In genomic region chr1:166040635-166041034, GRCh38 we compare ENCODE assay signal across 21 cellular contexts.
"Had no signal": no experiment of that assay in that cellular context is flagged by ENCODE, and none has a peak within 500 bp of the region (broad histone marks: within the 10 kb centered on the region; RNA-seq: fewer than 3 reads in every experiment).

No MANE protein-coding gene starts in this region.

- H3K9me3 ChIP-seq: breast epithelium, esophagus squamous epithelium, gastroesophageal sphincter, transverse colon had no signal

- H3K36me3 Mint-ChIP-seq: activated naive CD8-positive, alpha-beta T cell treated with anti-CD3 and anti-CD28 coated beads, Interleukin-2, amount 10 ng/mL, durations not matched to agents 7 days and 5 days; stimulated activated memory B cell treated with anti-CD40 and anti-IgM and Interleukin-4, amounts not matched to agents 10 μg/mL and 1 μg/mL and 100 μg/mL, for 72 hours had no signal

- H3K4me3 ChIP-seq: breast epithelium, esophagus squamous epithelium, gastroesophageal sphincter, heart right ventricle, transverse colon had no signal

- H3K4me1 ChIP-seq: breast epithelium, esophagus squamous epithelium, gastroesophageal sphincter, heart right ventricle, transverse colon had no signal

- H3K27me3 ChIP-seq: breast epithelium, esophagus squamous epithelium, transverse colon had no signal

- H3K27ac ChIP-seq: breast epithelium, esophagus squamous epithelium, gastroesophageal sphincter, heart right ventricle, transverse colon had no signal

- H3K27ac Mint-ChIP-seq: activated CD4-positive, alpha-beta memory T cell treated with anti-CD3 and anti-CD28 coated beads, Interleukin-2, amount 10 ng/mL, durations not matched to agents 7 days and 5 days; activated naive CD4-positive, alpha-beta T cell treated with anti-CD3 and anti-CD28 coated beads for 36 hours; activated naive CD8-positive, alpha-beta T cell treated with anti-CD3 and anti-CD28 coated beads, Interleukin-2, amount 10 ng/mL, durations not matched to agents 7 days and 5 days; activated T-cell treated with anti-CD3 and anti-CD28 coated beads, Interleukin-2, amount 50 U/mL, for 72 hours; nephron; stimulated activated memory B cell treated with anti-CD40 and anti-IgM and Interleukin-4, amounts not matched to agents 10 μg/mL and 1 μg/mL and 100 μg/mL, for 72 hours had no signal

- H3K4me3 Mint-ChIP-seq: activated CD4-positive, alpha-beta memory T cell treated with anti-CD3 and anti-CD28 coated beads, Interleukin-2, amount 10 ng/mL, durations not matched to agents 7 days and 5 days; activated naive CD4-positive, alpha-beta T cell treated with anti-CD3 and anti-CD28 coated beads for 36 hours; activated naive CD8-positive, alpha-beta T cell treated with anti-CD3 and anti-CD28 coated beads, Interleukin-2, amount 10 ng/mL, durations not matched to agents 7 days and 5 days; activated T-cell treated with anti-CD3 and anti-CD28 coated beads, Interleukin-2, amount 50 U/mL, for 72 hours; central memory CD8-positive, alpha-beta T cell; nephron; stimulated activated memory B cell treated with anti-CD40 and anti-IgM and Interleukin-4, amounts not matched to agents 10 μg/mL and 1 μg/mL and 100 μg/mL, for 72 hours had no signal

- H3K36me3 ChIP-seq: breast epithelium, esophagus squamous epithelium, gastroesophageal sphincter, heart right ventricle, transverse colon had no signal

- ATAC-seq: activated T-cell treated with anti-CD3 and anti-CD28 coated beads, Interleukin-2, amount 50 U/mL, for 72 hours; gastroesophageal sphincter; heart right ventricle; left colon; sciatic nerve had no signal

- H3K9me3 Mint-ChIP-seq: activated CD4-positive, alpha-beta memory T cell treated with anti-CD3 and anti-CD28 coated beads, Interleukin-2, amount 10 ng/mL, durations not matched to agents 7 days and 5 days; activated naive CD4-positive, alpha-beta T cell treated with anti-CD3 and anti-CD28 coated beads for 36 hours; activated naive CD8-positive, alpha-beta T cell treated with anti-CD3 and anti-CD28 coated beads, Interleukin-2, amount 10 ng/mL, durations not matched to agents 7 days and 5 days; central memory CD8-positive, alpha-beta T cell; nephron; stimulated activated memory B cell treated with anti-CD40 and anti-IgM and Interleukin-4, amounts not matched to agents 10 μg/mL and 1 μg/mL and 100 μg/mL, for 72 hours had no signal

- H3K4me1 Mint-ChIP-seq: activated CD4-positive, alpha-beta memory T cell treated with anti-CD3 and anti-CD28 coated beads, Interleukin-2, amount 10 ng/mL, durations not matched to agents 7 days and 5 days; activated naive CD8-positive, alpha-beta T cell treated with anti-CD3 and anti-CD28 coated beads, Interleukin-2, amount 10 ng/mL, durations not matched to agents 7 days and 5 days; central memory CD8-positive, alpha-beta T cell; nephron; stimulated activated memory B cell treated with anti-CD40 and anti-IgM and Interleukin-4, amounts not matched to agents 10 μg/mL and 1 μg/mL and 100 μg/mL, for 72 hours had no signal

- DNase-seq: activated CD4-positive, alpha-beta memory T cell treated with anti-CD3 and anti-CD28 coated beads, Interleukin-2, amount 10 ng/mL, durations not matched to agents 7 days and 5 days; activated effector memory CD4-positive, alpha-beta T cell treated with Interleukin-2 at 50 U/mL for 16 hours; activated naive CD4-positive, alpha-beta T cell treated with anti-CD3 and anti-CD28 coated beads for 36 hours; activated naive CD8-positive, alpha-beta T cell treated with anti-CD3 and anti-CD28 coated beads, Interleukin-2, amount 10 ng/mL, durations not matched to agents 7 days and 5 days; activated T-cell treated with anti-CD3 and anti-CD28 coated beads, Interleukin-2, amount 50 U/mL, for 72 hours; amniotic stem cell; esophagus squamous epithelium; heart right ventricle; left colon; mesenchymal stem cell; nucleus accumbens; small intestine; stimulated activated CD4-positive, alpha-beta T cell treated with anti-CD3 and anti-CD28 coated beads, Interleukin-2, amount 100 ng/mL, for 24 hours; T-helper 9 cell; transverse colon had no signal
